In the genomic region with DNA sequence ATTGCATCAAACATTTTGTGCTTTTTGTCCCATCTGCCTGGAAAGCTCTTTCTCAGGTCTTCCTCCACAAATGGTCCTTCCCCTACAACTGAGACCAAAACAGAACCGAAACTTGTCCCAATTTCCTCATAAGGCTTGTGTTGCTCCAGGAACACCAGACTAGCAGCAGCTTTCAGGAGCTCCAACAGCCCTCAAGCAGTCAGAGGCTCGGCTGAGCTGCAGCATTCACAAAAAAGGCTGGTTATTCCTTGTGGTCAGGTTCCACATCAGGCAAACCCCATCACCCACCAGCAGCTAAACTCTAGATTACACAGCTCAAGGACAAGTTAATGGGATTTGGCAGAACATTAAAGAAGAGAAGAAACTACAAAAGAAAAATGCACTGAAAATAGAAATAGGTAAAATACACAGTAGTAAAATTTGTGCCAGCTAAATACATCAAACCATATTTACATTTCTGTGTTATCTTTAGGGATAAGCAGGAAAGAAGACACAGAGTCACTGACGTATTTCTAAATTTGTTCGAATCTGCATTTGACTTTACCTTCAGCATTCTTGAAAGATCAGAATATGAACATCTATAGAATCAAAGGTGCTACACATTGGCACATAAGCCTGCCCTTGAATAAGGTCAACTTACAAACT, we compare ENCODE assay signal across 1 cellular context.
TF ChIP-seq lines count a peak whose summit lies in the region.

No MANE protein-coding gene starts in this region.

TF ChIP-seq in HepG2, 621 proteins besides CTCF, POLR2A, EP300 and RAD21 (continued from another document and continues in another):
- TF ChIP-seq, protein P1, sequence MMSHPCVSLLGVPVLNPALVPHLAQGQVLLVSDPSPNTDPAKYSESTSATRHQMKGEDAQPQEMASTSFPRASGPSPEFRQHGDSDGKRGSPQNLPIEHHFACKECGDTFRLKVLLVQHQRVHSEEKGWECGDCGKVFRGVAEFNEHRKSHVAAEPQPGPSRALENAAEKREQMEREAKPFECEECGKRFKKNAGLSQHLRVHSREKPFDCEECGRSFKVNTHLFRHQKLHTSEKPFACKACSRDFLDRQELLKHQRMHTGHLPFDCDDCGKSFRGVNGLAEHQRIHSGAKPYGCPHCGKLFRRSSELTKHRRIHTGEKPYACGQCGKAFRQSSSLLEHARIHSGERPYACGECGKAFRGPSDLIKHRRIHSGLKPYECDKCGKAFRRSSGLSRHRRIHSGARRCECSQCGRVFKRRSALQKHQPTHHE (CRISPR knock-in tag; IDR thresholded peaks at IDR 0.05; ENCODE audit: borderline replicate concordance), result no peak
- no peak for TF ChIP-seq ZNF431 (CRISPR knock-in tag; IDR thresholded peaks at IDR 0.05; ENCODE audit: borderline replicate concordance, low read depth)
- TF ChIP-seq BRD4 (CRISPR knock-in tag; IDR thresholded peaks at IDR 0.05), result no peak
- TF ChIP-seq ZNF432 (CRISPR knock-in tag; IDR thresholded peaks at IDR 0.05; ENCODE audit: borderline replicate concordance), result no peak
- TF ChIP-seq GATA4 (IDR thresholded peaks at IDR 0.05; ENCODE audit: borderline replicate concordance, low read depth), result no peak; the same call in 1 of the 2 replicates
- no peak for TF ChIP-seq ZNF496 (CRISPR knock-in tag; IDR thresholded peaks at IDR 0.05; ENCODE audit: insufficient replicate concordance)
- 0 out of 2 replicates have a peak, but pooled peaks have one; percentile 30 for TF ChIP-seq PHF8 (CRISPR knock-in tag; IDR thresholded peaks at IDR 0.05)
- TF ChIP-seq, protein P2, sequence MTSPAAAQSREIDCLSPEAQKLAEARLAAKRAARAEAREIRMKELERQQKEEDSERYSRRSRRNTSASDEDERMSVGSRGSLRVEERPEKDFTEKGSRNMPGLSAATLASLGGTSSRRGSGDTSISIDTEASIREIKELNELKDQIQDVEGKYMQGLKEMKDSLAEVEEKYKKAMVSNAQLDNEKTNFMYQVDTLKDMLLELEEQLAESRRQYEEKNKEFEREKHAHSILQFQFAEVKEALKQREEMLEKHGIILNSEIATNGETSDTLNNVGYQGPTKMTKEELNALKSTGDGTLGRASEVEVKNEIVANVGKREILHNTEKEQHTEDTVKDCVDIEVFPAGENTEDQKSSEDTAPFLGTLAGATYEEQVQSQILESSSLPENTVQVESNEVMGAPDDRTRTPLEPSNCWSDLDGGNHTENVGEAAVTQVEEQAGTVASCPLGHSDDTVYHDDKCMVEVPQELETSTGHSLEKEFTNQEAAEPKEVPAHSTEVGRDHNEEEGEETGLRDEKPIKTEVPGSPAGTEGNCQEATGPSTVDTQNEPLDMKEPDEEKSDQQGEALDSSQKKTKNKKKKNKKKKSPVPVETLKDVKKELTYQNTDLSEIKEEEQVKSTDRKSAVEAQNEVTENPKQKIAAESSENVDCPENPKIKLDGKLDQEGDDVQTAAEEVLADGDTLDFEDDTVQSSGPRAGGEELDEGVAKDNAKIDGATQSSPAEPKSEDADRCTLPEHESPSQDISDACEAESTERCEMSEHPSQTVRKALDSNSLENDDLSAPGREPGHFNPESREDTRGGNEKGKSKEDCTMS (CRISPR knock-in tag; conservative IDR thresholded peaks at IDR 0.05), result no peak
- TF ChIP-seq ARID2 (CRISPR knock-in tag; IDR thresholded peaks at IDR 0.05; ENCODE audit: borderline replicate concordance), result no peak
- TF ChIP-seq, protein P3, sequence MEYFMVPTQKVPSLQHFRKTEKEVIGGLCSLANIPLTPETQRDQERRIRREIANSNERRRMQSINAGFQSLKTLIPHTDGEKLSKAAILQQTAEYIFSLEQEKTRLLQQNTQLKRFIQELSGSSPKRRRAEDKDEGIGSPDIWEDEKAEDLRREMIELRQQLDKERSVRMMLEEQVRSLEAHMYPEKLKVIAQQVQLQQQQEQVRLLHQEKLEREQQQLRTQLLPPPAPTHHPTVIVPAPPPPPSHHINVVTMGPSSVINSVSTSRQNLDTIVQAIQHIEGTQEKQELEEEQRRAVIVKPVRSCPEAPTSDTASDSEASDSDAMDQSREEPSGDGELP (IDR thresholded peaks at IDR 0.05; ENCODE audit: borderline replicate concordance, low read depth), result no peak
- no peak for TF ChIP-seq NCOA1 (CRISPR knock-in tag; IDR thresholded peaks at IDR 0.05)
- TF ChIP-seq GFI1 (CRISPR knock-in tag; IDR thresholded peaks at IDR 0.05; ENCODE audit: borderline replicate concordance), result 0 out of 2 replicates have a peak, but pooled peaks have one; percentile 51
- TF ChIP-seq ZNF670 (CRISPR knock-in tag; IDR thresholded peaks at IDR 0.05; ENCODE audit: borderline replicate concordance), result no peak
- TF ChIP-seq CEBPG (CRISPR knock-in tag; IDR thresholded peaks at IDR 0.05), result no peak
- peak; percentile 79 for TF ChIP-seq GATAD2A (CRISPR knock-in tag; IDR thresholded peaks at IDR 0.05)
- TF ChIP-seq, protein P4, sequence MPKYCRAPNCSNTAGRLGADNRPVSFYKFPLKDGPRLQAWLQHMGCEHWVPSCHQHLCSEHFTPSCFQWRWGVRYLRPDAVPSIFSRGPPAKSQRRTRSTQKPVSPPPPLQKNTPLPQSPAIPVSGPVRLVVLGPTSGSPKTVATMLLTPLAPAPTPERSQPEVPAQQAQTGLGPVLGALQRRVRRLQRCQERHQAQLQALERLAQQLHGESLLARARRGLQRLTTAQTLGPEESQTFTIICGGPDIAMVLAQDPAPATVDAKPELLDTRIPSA (CRISPR knock-in tag; IDR thresholded peaks at IDR 0.05; ENCODE audit: borderline replicate concordance), result no peak
- peak; percentile 42; the same call in 1 of the 2 replicates for TF ChIP-seq ZNF264 (CRISPR knock-in tag; IDR thresholded peaks at IDR 0.05)
- no peak for TF ChIP-seq TEAD2 (CRISPR knock-in tag; IDR thresholded peaks at IDR 0.05)
- peak; percentile 59; the same call in 1 of the 2 replicates for TF ChIP-seq ZNF331 (CRISPR knock-in tag; IDR thresholded peaks at IDR 0.05)
- TF ChIP-seq PRMT3 (CRISPR knock-in tag; IDR thresholded peaks at IDR 0.05; ENCODE audit: borderline replicate concordance, low read depth), result no peak
- TF ChIP-seq SOX13 (IDR thresholded peaks at IDR 0.05), result 0 out of 2 replicates have a peak, but pooled peaks have one; percentile 42
- peak in 1 of 2 experiments; percentile 91; a peak in 2 of 4 replicates for TF ChIP-seq SOX13 (CRISPR knock-in tag; conservative IDR thresholded peaks at IDR 0.05 in 1 of 2, IDR thresholded peaks at IDR 0.05 in 1 of 2)
- TF ChIP-seq TAF15 (IDR thresholded peaks at IDR 0.05; ENCODE audit: low read depth, low read length, poor library complexity, severe bottlenecking), result no peak
- no peak for TF ChIP-seq ZNF570 (CRISPR knock-in tag; IDR thresholded peaks at IDR 0.05; ENCODE audit: borderline replicate concordance)
- no peak for TF ChIP-seq ZNF10 (CRISPR knock-in tag; IDR thresholded peaks at IDR 0.05; ENCODE audit: borderline replicate concordance, low read depth)
- no peak for TF ChIP-seq ZNF660 (CRISPR knock-in tag; IDR thresholded peaks at IDR 0.05; ENCODE audit: borderline replicate concordance, low read depth)
- TF ChIP-seq, protein P5, sequence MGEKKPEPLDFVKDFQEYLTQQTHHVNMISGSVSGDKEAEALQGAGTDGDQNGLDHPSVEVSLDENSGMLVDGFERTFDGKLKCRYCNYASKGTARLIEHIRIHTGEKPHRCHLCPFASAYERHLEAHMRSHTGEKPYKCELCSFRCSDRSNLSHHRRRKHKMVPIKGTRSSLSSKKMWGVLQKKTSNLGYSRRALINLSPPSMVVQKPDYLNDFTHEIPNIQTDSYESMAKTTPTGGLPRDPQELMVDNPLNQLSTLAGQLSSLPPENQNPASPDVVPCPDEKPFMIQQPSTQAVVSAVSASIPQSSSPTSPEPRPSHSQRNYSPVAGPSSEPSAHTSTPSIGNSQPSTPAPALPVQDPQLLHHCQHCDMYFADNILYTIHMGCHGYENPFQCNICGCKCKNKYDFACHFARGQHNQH (CRISPR knock-in tag; IDR thresholded peaks at IDR 0.05), result no peak
- no peak for TF ChIP-seq NFRKB (IDR thresholded peaks at IDR 0.05)
- peak; percentile 42 for TF ChIP-seq FOSL2 (CRISPR knock-in tag; IDR thresholded peaks at IDR 0.05)
- 0 out of 2 replicates have a peak, but pooled peaks have one; percentile 58 for TF ChIP-seq HOXA7 (CRISPR knock-in tag; IDR thresholded peaks at IDR 0.05)
- TF ChIP-seq ZNF101 (CRISPR knock-in tag; IDR thresholded peaks at IDR 0.05; ENCODE audit: borderline replicate concordance, low read depth), result no peak
- TF ChIP-seq RBM39 (IDR thresholded peaks at IDR 0.05; ENCODE audit: low read depth, low read length, poor library complexity, severe bottlenecking), result no peak
- TF ChIP-seq ZNF775 (CRISPR knock-in tag; IDR thresholded peaks at IDR 0.05; ENCODE audit: borderline replicate concordance), result 0 out of 2 replicates have a peak, but pooled peaks have one; percentile 19
- TF ChIP-seq SALL1 (CRISPR knock-in tag; IDR thresholded peaks at IDR 0.05), result peak; percentile 75
- TF ChIP-seq, protein P6, sequence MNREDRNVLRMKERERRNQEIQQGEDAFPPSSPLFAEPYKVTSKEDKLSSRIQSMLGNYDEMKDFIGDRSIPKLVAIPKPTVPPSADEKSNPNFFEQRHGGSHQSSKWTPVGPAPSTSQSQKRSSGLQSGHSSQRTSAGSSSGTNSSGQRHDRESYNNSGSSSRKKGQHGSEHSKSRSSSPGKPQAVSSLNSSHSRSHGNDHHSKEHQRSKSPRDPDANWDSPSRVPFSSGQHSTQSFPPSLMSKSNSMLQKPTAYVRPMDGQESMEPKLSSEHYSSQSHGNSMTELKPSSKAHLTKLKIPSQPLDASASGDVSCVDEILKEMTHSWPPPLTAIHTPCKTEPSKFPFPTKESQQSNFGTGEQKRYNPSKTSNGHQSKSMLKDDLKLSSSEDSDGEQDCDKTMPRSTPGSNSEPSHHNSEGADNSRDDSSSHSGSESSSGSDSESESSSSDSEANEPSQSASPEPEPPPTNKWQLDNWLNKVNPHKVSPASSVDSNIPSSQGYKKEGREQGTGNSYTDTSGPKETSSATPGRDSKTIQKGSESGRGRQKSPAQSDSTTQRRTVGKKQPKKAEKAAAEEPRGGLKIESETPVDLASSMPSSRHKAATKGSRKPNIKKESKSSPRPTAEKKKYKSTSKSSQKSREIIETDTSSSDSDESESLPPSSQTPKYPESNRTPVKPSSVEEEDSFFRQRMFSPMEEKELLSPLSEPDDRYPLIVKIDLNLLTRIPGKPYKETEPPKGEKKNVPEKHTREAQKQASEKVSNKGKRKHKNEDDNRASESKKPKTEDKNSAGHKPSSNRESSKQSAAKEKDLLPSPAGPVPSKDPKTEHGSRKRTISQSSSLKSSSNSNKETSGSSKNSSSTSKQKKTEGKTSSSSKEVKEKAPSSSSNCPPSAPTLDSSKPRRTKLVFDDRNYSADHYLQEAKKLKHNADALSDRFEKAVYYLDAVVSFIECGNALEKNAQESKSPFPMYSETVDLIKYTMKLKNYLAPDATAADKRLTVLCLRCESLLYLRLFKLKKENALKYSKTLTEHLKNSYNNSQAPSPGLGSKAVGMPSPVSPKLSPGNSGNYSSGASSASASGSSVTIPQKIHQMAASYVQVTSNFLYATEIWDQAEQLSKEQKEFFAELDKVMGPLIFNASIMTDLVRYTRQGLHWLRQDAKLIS (CRISPR knock-in tag; IDR thresholded peaks at IDR 0.05), result no peak
- TF ChIP-seq, protein P7, sequence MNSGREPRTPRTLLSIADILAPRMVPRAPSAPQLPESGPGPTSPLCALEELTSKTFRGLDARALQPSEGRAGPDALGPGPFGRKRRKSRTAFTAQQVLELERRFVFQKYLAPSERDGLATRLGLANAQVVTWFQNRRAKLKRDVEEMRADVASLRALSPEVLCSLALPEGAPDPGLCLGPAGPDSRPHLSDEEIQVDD (CRISPR knock-in tag; IDR thresholded peaks at IDR 0.05; ENCODE audit: borderline replicate concordance), result no peak
- TF ChIP-seq, protein P8, sequence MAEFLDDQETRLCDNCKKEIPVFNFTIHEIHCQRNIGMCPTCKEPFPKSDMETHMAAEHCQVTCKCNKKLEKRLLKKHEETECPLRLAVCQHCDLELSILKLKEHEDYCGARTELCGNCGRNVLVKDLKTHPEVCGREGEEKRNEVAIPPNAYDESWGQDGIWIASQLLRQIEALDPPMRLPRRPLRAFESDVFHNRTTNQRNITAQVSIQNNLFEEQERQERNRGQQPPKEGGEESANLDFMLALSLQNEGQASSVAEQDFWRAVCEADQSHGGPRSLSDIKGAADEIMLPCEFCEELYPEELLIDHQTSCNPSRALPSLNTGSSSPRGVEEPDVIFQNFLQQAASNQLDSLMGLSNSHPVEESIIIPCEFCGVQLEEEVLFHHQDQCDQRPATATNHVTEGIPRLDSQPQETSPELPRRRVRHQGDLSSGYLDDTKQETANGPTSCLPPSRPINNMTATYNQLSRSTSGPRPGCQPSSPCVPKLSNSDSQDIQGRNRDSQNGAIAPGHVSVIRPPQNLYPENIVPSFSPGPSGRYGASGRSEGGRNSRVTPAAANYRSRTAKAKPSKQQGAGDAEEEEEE (CRISPR knock-in tag; IDR thresholded peaks at IDR 0.05; ENCODE audit: borderline replicate concordance), result no peak
- peak; percentile 85; the same call in 1 of the 2 replicates for TF ChIP-seq RCOR2 (CRISPR knock-in tag; IDR thresholded peaks at IDR 0.05)
- no peak for TF ChIP-seq ZNF615 (CRISPR knock-in tag; IDR thresholded peaks at IDR 0.05; ENCODE audit: borderline replicate concordance)
- TF ChIP-seq GABPB1 (CRISPR knock-in tag; IDR thresholded peaks at IDR 0.05), result no peak
- TF ChIP-seq, protein P9, sequence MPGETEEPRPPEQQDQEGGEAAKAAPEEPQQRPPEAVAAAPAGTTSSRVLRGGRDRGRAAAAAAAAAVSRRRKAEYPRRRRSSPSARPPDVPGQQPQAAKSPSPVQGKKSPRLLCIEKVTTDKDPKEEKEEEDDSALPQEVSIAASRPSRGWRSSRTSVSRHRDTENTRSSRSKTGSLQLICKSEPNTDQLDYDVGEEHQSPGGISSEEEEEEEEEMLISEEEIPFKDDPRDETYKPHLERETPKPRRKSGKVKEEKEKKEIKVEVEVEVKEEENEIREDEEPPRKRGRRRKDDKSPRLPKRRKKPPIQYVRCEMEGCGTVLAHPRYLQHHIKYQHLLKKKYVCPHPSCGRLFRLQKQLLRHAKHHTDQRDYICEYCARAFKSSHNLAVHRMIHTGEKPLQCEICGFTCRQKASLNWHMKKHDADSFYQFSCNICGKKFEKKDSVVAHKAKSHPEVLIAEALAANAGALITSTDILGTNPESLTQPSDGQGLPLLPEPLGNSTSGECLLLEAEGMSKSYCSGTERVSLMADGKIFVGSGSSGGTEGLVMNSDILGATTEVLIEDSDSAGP (CRISPR knock-in tag; IDR thresholded peaks at IDR 0.05; ENCODE audit: borderline replicate concordance), result no peak
- TF ChIP-seq ZSCAN29 (CRISPR knock-in tag; conservative IDR thresholded peaks at IDR 0.05), result no peak
- TF ChIP-seq FOXJ3 (CRISPR knock-in tag; IDR thresholded peaks at IDR 0.05; ENCODE audit: borderline replicate concordance), result peak; percentile 79; the same call in 1 of the 2 replicates
- TF ChIP-seq KAT8 (CRISPR knock-in tag; IDR thresholded peaks at IDR 0.05), result peak; percentile 38; the same call in 1 of the 2 replicates
- TF ChIP-seq RFX5 (IDR thresholded peaks at IDR 0.05; ENCODE audit: low read depth, low read length), result no peak
- TF ChIP-seq ZNF232 (CRISPR knock-in tag; IDR thresholded peaks at IDR 0.05; ENCODE audit: borderline replicate concordance), result peak; percentile 98
- TF ChIP-seq, protein P10, sequence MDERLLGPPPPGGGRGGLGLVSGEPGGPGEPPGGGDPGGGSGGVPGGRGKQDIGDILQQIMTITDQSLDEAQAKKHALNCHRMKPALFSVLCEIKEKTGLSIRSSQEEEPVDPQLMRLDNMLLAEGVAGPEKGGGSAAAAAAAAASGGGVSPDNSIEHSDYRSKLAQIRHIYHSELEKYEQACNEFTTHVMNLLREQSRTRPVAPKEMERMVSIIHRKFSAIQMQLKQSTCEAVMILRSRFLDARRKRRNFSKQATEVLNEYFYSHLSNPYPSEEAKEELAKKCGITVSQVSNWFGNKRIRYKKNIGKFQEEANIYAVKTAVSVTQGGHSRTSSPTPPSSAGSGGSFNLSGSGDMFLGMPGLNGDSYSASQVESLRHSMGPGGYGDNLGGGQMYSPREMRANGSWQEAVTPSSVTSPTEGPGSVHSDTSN (CRISPR knock-in tag; IDR thresholded peaks at IDR 0.05), result no peak
